26 cellular contexts compared by ENCODE assay signal in genomic region chr7:32582036-32582435, GRCh38.
"Had no signal": no experiment of that assay in that cellular context is flagged by ENCODE, and none has a peak within 500 bp of the region (broad histone marks: within the 10 kb centered on the region; RNA-seq: fewer than 3 reads in every experiment).

No MANE protein-coding gene starts in this region.

- H3K4me3 Mint-ChIP-seq: activated CD4-positive, alpha-beta memory T cell treated with anti-CD3 and anti-CD28 coated beads for 36 hours; activated CD4-positive, alpha-beta T cell treated with anti-CD3 and anti-CD28 coated beads, Interleukin-2, amount 10 ng/mL, durations not matched to agents 7 days and 5 days; activated naive CD8-positive, alpha-beta T cell treated with anti-CD3 and anti-CD28 coated beads, Interleukin-2, amount 10 ng/mL, durations not matched to agents 7 days and 5 days; T-helper 1 cell treated with Interleukin-12 subunit alpha and Interleukin-12 subunit beta and Interleukin-4 antibody, amounts not matched to agents 30 μg/mL and 1 μg/mL, for 36 hours had no signal

- DNase-seq: activated CD4-positive, alpha-beta memory T cell treated with anti-CD3 and anti-CD28 coated beads for 36 hours; activated CD4-positive, alpha-beta T cell treated with anti-CD3 and anti-CD28 coated beads, Interleukin-2, amount 10 ng/mL, durations not matched to agents 7 days and 5 days; activated CD4-positive, CD25-positive, alpha-beta regulatory T cell; activated naive CD4-positive, alpha-beta T cell treated with anti-CD3 and anti-CD28 coated beads, Interleukin-2, amount 50 U/mL, for 16 hours; activated naive CD8-positive, alpha-beta T cell treated with anti-CD3 and anti-CD28 coated beads, Interleukin-2, amount 10 ng/mL, durations not matched to agents 7 days and 5 days; activated T-cell treated with anti-CD3 and anti-CD28 coated beads for 4 hours; adrenal gland; anterior cingulate cortex; cerebellar nuclear complex; colonic mucosa; NCI-H1092; NCI-H1417; NCI-H2029 treated with DMSO at 0.1 percent for 48 hours; NCI-H345; NCI-H510A; NCI-H526 treated with DMSO at 0.1 percent for 48 hours; NCI-H82; OCI-M1; Right ventricle myocardium superior; RPMI8226; SJCRH30; T1000 had no signal

- H3K9me3 Mint-ChIP-seq: activated CD4-positive, alpha-beta memory T cell treated with anti-CD3 and anti-CD28 coated beads for 36 hours; activated CD4-positive, alpha-beta T cell treated with anti-CD3 and anti-CD28 coated beads, Interleukin-2, amount 10 ng/mL, durations not matched to agents 7 days and 5 days; activated naive CD8-positive, alpha-beta T cell treated with anti-CD3 and anti-CD28 coated beads, Interleukin-2, amount 10 ng/mL, durations not matched to agents 7 days and 5 days; T-helper 1 cell treated with Interleukin-12 subunit alpha and Interleukin-12 subunit beta and Interleukin-4 antibody, amounts not matched to agents 30 μg/mL and 1 μg/mL, for 36 hours had no signal

- H3K4me3 ChIP-seq: adrenal gland, colonic mucosa, SJCRH30 had no signal

- ATAC-seq: Panc1, SK-N-SH treated with all-trans-retinoic acid at 6 μM for 48 hours had no signal

- H3K27ac Mint-ChIP-seq: activated CD4-positive, alpha-beta memory T cell treated with anti-CD3 and anti-CD28 coated beads for 36 hours; activated CD4-positive, alpha-beta T cell treated with anti-CD3 and anti-CD28 coated beads, Interleukin-2, amount 10 ng/mL, durations not matched to agents 7 days and 5 days; activated naive CD8-positive, alpha-beta T cell treated with anti-CD3 and anti-CD28 coated beads, Interleukin-2, amount 10 ng/mL, durations not matched to agents 7 days and 5 days; T-helper 1 cell treated with Interleukin-12 subunit alpha and Interleukin-12 subunit beta and Interleukin-4 antibody, amounts not matched to agents 30 μg/mL and 1 μg/mL, for 36 hours had no signal

- H3K4me1 ChIP-seq: adrenal gland, colonic mucosa had no signal

- H3K27me3 ChIP-seq: adrenal gland, colonic mucosa, SJCRH30 had no signal

- H3K9me3 ChIP-seq: adrenal gland, colonic mucosa, SJCRH30 had no signal

- H3K27ac ChIP-seq: adrenal gland, colonic mucosa, SJCRH30, VCaP had no signal

- H3K27me3 Mint-ChIP-seq: activated CD4-positive, alpha-beta memory T cell treated with anti-CD3 and anti-CD28 coated beads for 36 hours; activated CD4-positive, alpha-beta T cell treated with anti-CD3 and anti-CD28 coated beads, Interleukin-2, amount 10 ng/mL, durations not matched to agents 7 days and 5 days; activated naive CD8-positive, alpha-beta T cell treated with anti-CD3 and anti-CD28 coated beads, Interleukin-2, amount 10 ng/mL, durations not matched to agents 7 days and 5 days had no signal
